In the genomic region with DNA sequence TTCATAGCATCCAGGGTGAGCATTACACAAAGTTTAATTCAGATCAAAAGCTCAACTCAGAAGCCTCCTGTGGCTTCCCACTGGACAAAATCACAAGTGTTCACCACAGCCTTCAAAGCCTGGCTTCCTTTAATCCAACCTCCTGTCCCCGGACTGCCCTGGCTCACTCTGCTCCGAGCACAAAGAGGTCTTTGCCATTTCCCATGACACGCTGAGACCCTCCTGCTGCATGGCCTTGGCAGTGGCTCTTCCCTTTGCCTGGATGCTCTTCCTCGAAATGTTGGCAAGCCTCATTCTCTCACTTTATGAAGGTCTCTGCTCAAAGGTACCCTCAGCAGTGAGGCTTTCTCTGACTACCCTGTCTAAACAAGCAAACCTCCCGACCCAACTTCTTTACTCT, we compare ENCODE assay signal across 26 cellular contexts. TPM values are rescaled to one million over a fixed set of nuclear protein-coding genes. Genes with fewer than 3 reads are reported as not detected.
DNase-seq lines count a peak whose midpoint lies in the region; ATAC-seq and TF ChIP-seq lines count a peak whose summit lies in the region.
"Had no signal": no experiment of that assay in that cellular context is flagged by ENCODE, and none has a peak within 500 bp of the region (broad histone marks: within the 10 kb centered on the region; RNA-seq: fewer than 3 reads in every experiment).

No MANE protein-coding gene starts in this region.

- H3K27me3 ChIP-seq in GM23338 (ENCODE audit: insufficient read depth): no peaks in the 10 kb centered on the region
- H3K27me3 ChIP-seq in iPS-20b (ENCODE audit: insufficient read depth, low read length): no peaks in the 10 kb centered on the region
- H3K27me3 ChIP-seq in spleen (replicated peaks in 1 of 7): no peaks in the 10 kb centered on the region
- H3K27me3 ChIP-seq: BLaER1, foreskin keratinocyte had no signal

- H3K4me3 ChIP-seq in GM23338: no peak overlapping the region
- H3K4me3 ChIP-seq in iPS-20b (ENCODE audit: low read length): no peak overlapping the region
- no peak overlapping the region for H3K4me3 ChIP-seq in spleen
- H3K4me3 ChIP-seq: BLaER1, HAP-1, thoracic aorta had no signal

- ATAC-seq in GM23338: no peak
- no peak for ATAC-seq in WTC11
- ATAC-seq in GM21619 (IDR thresholded peaks at IDR 0.05; ENCODE audit: unreplicated experiment): no peak
- ATAC-seq in HG03196 (IDR thresholded peaks at IDR 0.05; ENCODE audit: unreplicated experiment): no peak
- ATAC-seq in HG02642 (IDR thresholded peaks at IDR 0.05; ENCODE audit: poor library complexity, unreplicated experiment): no peak
- ATAC-seq: foreskin keratinocyte, Panc1, sciatic nerve had no signal

- WGBS in spleen, 5 donors: 71 to 83% (median 76%) methylated on average over 5 of the region's 5 CpGs

- no peaks in the 10 kb centered on the region for H3K9me3 Mint-ChIP-seq in GM23338
- H3K9me3 Mint-ChIP-seq in WTC11: no peaks in the 10 kb centered on the region
- H3K9me3 Mint-ChIP-seq: activated CD4-positive, alpha-beta T cell treated with anti-CD3 and anti-CD28 coated beads, Interleukin-2, amount 10 ng/mL, durations not matched to agents 7 days and 5 days had no signal

- H3K27me3 Mint-ChIP-seq in GM23338 (ENCODE audit: insufficient read depth, low read depth, poor library complexity) (peaks cover 1% of the 10 kb centered on the region), WTC11 (ENCODE audit: low read depth) (no peaks in the 10 kb centered on the region)
- H3K27me3 Mint-ChIP-seq: activated CD4-positive, alpha-beta T cell treated with anti-CD3 and anti-CD28 coated beads, Interleukin-2, amount 10 ng/mL, durations not matched to agents 7 days and 5 days had no signal

- H3K36me3 ChIP-seq in GM23338 (ENCODE audit: insufficient read depth) (no peaks in the 10 kb centered on the region), iPS-20b (ENCODE audit: insufficient read depth, low read depth, low read length) (no peaks in the 10 kb centered on the region), spleen (no peaks in the 10 kb centered on the region)
- H3K36me3 ChIP-seq: BLaER1, HAP-1, thoracic aorta had no signal

- H3K9me2 ChIP-seq in GM23338 (ENCODE audit: insufficient read depth): peaks cover 5% of the 10 kb centered on the region; the same call in 1 of the 2 replicates

- H3K27ac ChIP-seq in GM23338 (ENCODE audit: low read depth): 0 out of 2 replicates have a peak overlapping the region, but pooled peaks have one; percentile 5
- H3K27ac ChIP-seq in iPS-20b (ENCODE audit: low read length): peak overlapping the region; percentile 72
- H3K27ac ChIP-seq in spleen: peak overlapping the region; percentile 33 to 77 (median 65)
- H3K27ac ChIP-seq: BLaER1, foreskin keratinocyte, thoracic aorta had no signal

- H3K4me1 Mint-ChIP-seq in GM23338: peaks cover 55% of the 10 kb centered on the region
- peaks cover 70% of the 10 kb centered on the region for H3K4me1 Mint-ChIP-seq in WTC11
- H3K4me1 Mint-ChIP-seq: activated CD4-positive, alpha-beta T cell treated with anti-CD3 and anti-CD28 coated beads, Interleukin-2, amount 10 ng/mL, durations not matched to agents 7 days and 5 days had no signal

- peak overlapping the region; percentile 15 for H3K27ac Mint-ChIP-seq in GM23338
- H3K27ac Mint-ChIP-seq in WTC11: peak overlapping the region; percentile 49
- H3K27ac Mint-ChIP-seq: activated CD4-positive, alpha-beta T cell treated with anti-CD3 and anti-CD28 coated beads, Interleukin-2, amount 10 ng/mL, durations not matched to agents 7 days and 5 days; activated T-cell treated with anti-CD3 and anti-CD28 coated beads, Interleukin-2, amount 50 U/mL, for 24 hours had no signal

- DNase-seq in GM23338 (ENCODE audit: low spot score) (no peak), WTC11 (ENCODE audit: low spot score) (no peak), spleen (no peak)
- DNase-seq: ACHN; activated CD4-positive, alpha-beta T cell treated with anti-CD3 and anti-CD28 coated beads, Interleukin-2, amount 10 ng/mL, durations not matched to agents 7 days and 5 days; activated gamma-delta T cell treated with Interleukin-2 at 50 U/mL for 16 hours; activated T-cell treated with anti-CD3 and anti-CD28 coated beads, Interleukin-2, amount 50 U/mL, for 24 hours; DMS153; effector CD4-positive, alpha-beta T cell; foreskin keratinocyte; hypothalamus; KG1; MM.1S; NCI-H2029 treated with DMSO at 0.1 percent for 48 hours; NCI-H526 treated with DMSO at 0.1 percent for 48 hours; SIG-M5; stimulated activated naive CD4-positive, alpha-beta T cell treated with Interleukin-2 at 50 U/mL for 16 hours had no signal

- H3K36me3 Mint-ChIP-seq in GM23338 (ENCODE audit: low read depth) (peaks cover 9% of the 10 kb centered on the region; the same call in 2 of the 3 replicates), WTC11 (0 out of 2 replicates have a peak, but pooled peaks cover 5% of the 10 kb centered on the region)

- TF ChIP-seq CTCF in GM23338 (conservative IDR thresholded peaks at IDR 0.05; ENCODE audit: low read depth in 2 of 2) (no peak), WTC11 (IDR thresholded peaks at IDR 0.05) (no peak), spleen (IDR thresholded peaks at IDR 0.05 in 8 of 11, conservative IDR thresholded peaks at IDR 0.05 in 3 of 11) (no peak)

- no peak for TF ChIP-seq POLR2A in spleen (IDR thresholded peaks at IDR 0.05)

- H3K4me2 ChIP-seq in GM23338: no peak overlapping the region
- H3K4me2 ChIP-seq: BLaER1 had no signal

- POLR2A ChIA-PET in WTC11 (lab: Charles Lee): no interaction called here

- H3K9me3 ChIP-seq in iPS-20b (ENCODE audit: insufficient read depth, low read depth, low read length) (no peaks in the 10 kb centered on the region), spleen (no peaks in the 10 kb centered on the region)
- H3K9me3 ChIP-seq: BLaER1, HAP-1, thoracic aorta had no signal

- intact Hi-C loops in spleen (cut with DNase I; ENCODE audit: low total_unique reads): no loop called here

- H2AFZ ChIP-seq in GM23338: no peak overlapping the region

- H3F3A ChIP-seq in GM23338 (replicated peaks; ENCODE audit: low read depth): no peaks in the 10 kb centered on the region

- no peak overlapping the region for H3K9ac ChIP-seq in iPS-20b (ENCODE audit: low read depth, low read length)
- H3K9ac ChIP-seq: BLaER1 had no signal

- H3K4me3 Mint-ChIP-seq in GM23338: no peak overlapping the region
- no peak overlapping the region for H3K4me3 Mint-ChIP-seq in WTC11
- H3K4me3 Mint-ChIP-seq: activated CD4-positive, alpha-beta T cell treated with anti-CD3 and anti-CD28 coated beads, Interleukin-2, amount 10 ng/mL, durations not matched to agents 7 days and 5 days; activated T-cell treated with anti-CD3 and anti-CD28 coated beads, Interleukin-2, amount 50 U/mL, for 24 hours had no signal

- H3K4me1 ChIP-seq in GM23338 (ENCODE audit: insufficient read depth): peaks cover 44% of the 10 kb centered on the region
- peaks cover 18% of the 10 kb centered on the region for H3K4me1 ChIP-seq in iPS-20b (ENCODE audit: insufficient read depth, low read length)
- peaks cover 0 to 12% (median 2%) of the 10 kb centered on the region in 6 donors for H3K4me1 ChIP-seq in spleen
- H3K4me1 ChIP-seq: BLaER1, foreskin keratinocyte had no signal

- peaks cover 70% of the 10 kb centered on the region for H3K79me2 ChIP-seq in GM23338 (replicated peaks; ENCODE audit: insufficient read depth)

- CTCF ChIA-PET in WTC11 (lab: Charles Lee): no interaction called here

- no peaks in the 10 kb centered on the region for H4K20me1 ChIP-seq in GM23338 (replicated peaks; ENCODE audit: insufficient read depth)
- H4K20me1 ChIP-seq: BLaER1 had no signal

TF ChIP-seq in GM23338, 12 proteins besides CTCF, POLR2A, EP300 and RAD21 (continues in another document):
- TF ChIP-seq POLR2AphosphoS5 (IDR thresholded peaks at IDR 0.05; ENCODE audit: low read depth) (no peak), JUNB (IDR thresholded peaks at IDR 0.05; ENCODE audit: unreplicated experiment) (no peak)

TF ChIP-seq in WTC11, 78 proteins besides CTCF, POLR2A, EP300 and RAD21 (continues in another document):
- TF ChIP-seq NFE2L1 (CRISPR knock-in tag; IDR thresholded peaks at IDR 0.05) (no peak), ZNF396 (CRISPR knock-in tag; IDR thresholded peaks at IDR 0.05; ENCODE audit: borderline replicate concordance) (no peak), NR1H2 (CRISPR knock-in tag; IDR thresholded peaks at IDR 0.05) (no peak), GTF2I (CRISPR knock-in tag; conservative IDR thresholded peaks at IDR 0.05) (no peak), ARID4B (CRISPR knock-in tag; IDR thresholded peaks at IDR 0.05; ENCODE audit: borderline replicate concordance) (no peak)

RNA-seq across cellular contexts. Expression of gene LDB2, which starts 41.0 kb away (rescaled TPM):
- total RNA-seq in GM23338 (2014; rRNA removed; shearing (Covaris generic)): 80.1 and 89.1 TPM in 2 replicates
- polyA plus RNA-seq in GM23338 (2016; fragmentation: Nextera tagmentation; extraction: Ambion mirVana) (48.6 and 51.3 TPM in 2 replicates), spleen (10 to 100 TPM; 24.1 to 52.2 (median 28.1) TPM)
- total RNA-seq in WTC11 (2021) (62.4 to 67.4 TPM (median 67.3 TPM) in 3 replicates), spleen (100 to 1,000 TPM; 113 to 257 (median 149) TPM)
- total RNA-seq: activated CD4-positive, alpha-beta T cell treated with anti-CD3 and anti-CD28 coated beads, Interleukin-2, amount 10 ng/mL, durations not matched to agents 7 days and 5 days; foreskin keratinocyte had no signal
- polyA plus RNA-seq: foreskin keratinocyte had no signal

Comparison
In these comparisons a context has a peak if more than half of its experiments do, and no peak if none do; other contexts are left out.
1. H3K27ac ChIP-seq: peak in every context shown above with its lines; median percentile 72 in iPS-20b; 65 in spleen; 5 in GM23338.